Comparison of ENCODE assay signal across 21 cellular contexts in genomic region chr10:10782603-10783002, GRCh38.
DNase-seq lines count a peak whose midpoint lies in the region; ATAC-seq and TF ChIP-seq lines count a peak whose summit lies in the region.
"Had no signal": no experiment of that assay in that cellular context is flagged by ENCODE, and none has a peak within 500 bp of the region (broad histone marks: within the 10 kb centered on the region; RNA-seq: fewer than 3 reads in every experiment).

No MANE protein-coding gene starts in this region.

- no peak overlapping the region for H3K4me2 ChIP-seq in osteoblast (ENCODE audit: insufficient read depth, low read length)
- H3K4me2 ChIP-seq: BLaER1 had no signal

- H3K4me3 ChIP-seq in astrocyte of the spinal cord (ENCODE audit: low read depth, low read length) (no peak overlapping the region), osteoblast (ENCODE audit: insufficient read depth, low read length) (no peak overlapping the region)
- H3K4me3 ChIP-seq: BLaER1, breast epithelium, prostate gland, uterus had no signal

- H3K4me3 Mint-ChIP-seq in natural killer cell = no peak overlapping the region
- H3K4me3 Mint-ChIP-seq: activated CD4-positive, alpha-beta T cell treated with anti-CD3 and anti-CD28 coated beads, Interleukin-2, amount 10 ng/mL, durations not matched to agents 24 days and 14 days; activated naive CD8-positive, alpha-beta T cell treated with anti-CD3 and anti-CD28 coated beads for 36 hours; immature natural killer cell; T-cell had no signal

- H3K79me2 ChIP-seq in osteoblast (ENCODE audit: insufficient read depth, low read length) = no peaks in the 10 kb centered on the region

- H3K4me1 Mint-ChIP-seq in natural killer cell = no peaks in the 10 kb centered on the region
- H3K4me1 Mint-ChIP-seq: activated CD4-positive, alpha-beta T cell treated with anti-CD3 and anti-CD28 coated beads, Interleukin-2, amount 10 ng/mL, durations not matched to agents 24 days and 14 days; activated naive CD8-positive, alpha-beta T cell treated with anti-CD3 and anti-CD28 coated beads for 36 hours; immature natural killer cell had no signal

- H3K9me3 Mint-ChIP-seq in natural killer cell = no peaks in the 10 kb centered on the region
- H3K9me3 Mint-ChIP-seq: activated naive CD8-positive, alpha-beta T cell treated with anti-CD3 and anti-CD28 coated beads for 36 hours; T-cell had no signal

- DNase-seq in ELR (ENCODE audit: low read depth) (peak; percentile 84), LoVo (ENCODE audit: low spot score) (peak; percentile 46), astrocyte of the spinal cord (ENCODE audit: low read depth, low spot score) (peak; percentile 81), osteoblast (ENCODE audit: insufficient read length, low spot score, missing footprints) (peak; percentile 39), DMS79 treated with DMSO at 0.1 percent for 48 hours (lab: John Stamatoyannopoulos, UW) (no peak), NCI-H82 treated with DMSO at 0.1 percent for 48 hours (lab: John Stamatoyannopoulos, UW; ENCODE audit: unreplicated experiment) (no peak), natural killer cell (no peak)
- DNase-seq in stimulated activated CD4-positive, alpha-beta T cell treated with anti-CD3 and anti-CD28 coated beads, Interleukin-4, amount 100 ng/mL, for 24 hours = no peak
- DNase-seq: activated CD4-positive, alpha-beta T cell treated with anti-CD3 and anti-CD28 coated beads, Interleukin-2, amount 10 ng/mL, durations not matched to agents 24 days and 14 days; activated naive CD8-positive, alpha-beta T cell treated with anti-CD3 and anti-CD28 coated beads for 36 hours; cortex of kidney; immature natural killer cell; NCI-H1092 treated with DMSO at 0.1 percent for 48 hours; NCI-H510A treated with DMSO at 0.1 percent for 48 hours; SHP77; stimulated activated CD4-positive, alpha-beta T cell treated with anti-CD3 and anti-CD28 coated beads, Interleukin-4, amount 100 ng/mL, for 4 hours; T-cell; uterus had no signal

- intact Hi-C loops in natural killer cell (cut with micrococcal nuclease) = no loop called here

- H3K36me3 Mint-ChIP-seq in natural killer cell = no peaks in the 10 kb centered on the region
- H3K36me3 Mint-ChIP-seq: activated naive CD8-positive, alpha-beta T cell treated with anti-CD3 and anti-CD28 coated beads for 36 hours; immature natural killer cell; T-cell had no signal

- no peaks in the 10 kb centered on the region for H4K20me1 ChIP-seq in osteoblast (ENCODE audit: insufficient read depth, low read length)
- H4K20me1 ChIP-seq: BLaER1 had no signal

- H3K4me1 ChIP-seq in osteoblast (ENCODE audit: insufficient read depth, low read length) = peaks cover 35% of the 10 kb centered on the region
- H3K4me1 ChIP-seq: breast epithelium, prostate gland, uterus had no signal

- in situ Hi-C loops in astrocyte of the spinal cord (cut with HindIII; ENCODE audit: low sequenced_read_pairs) = no loop called here

- no peak overlapping the region for H3K27ac ChIP-seq in osteoblast (ENCODE audit: low read depth, low read length)
- H3K27ac ChIP-seq: BLaER1, breast epithelium, prostate gland, uterus had no signal

- no peak overlapping the region for H3K27ac Mint-ChIP-seq in natural killer cell
- H3K27ac Mint-ChIP-seq: activated CD4-positive, alpha-beta T cell treated with anti-CD3 and anti-CD28 coated beads, Interleukin-2, amount 10 ng/mL, durations not matched to agents 24 days and 14 days; activated naive CD8-positive, alpha-beta T cell treated with anti-CD3 and anti-CD28 coated beads for 36 hours; immature natural killer cell; T-cell had no signal

- TF ChIP-seq CTCF in astrocyte of the spinal cord (IDR thresholded peaks at IDR 0.05; ENCODE audit: low read depth, low read length) (no peak), osteoblast (IDR thresholded peaks at IDR 0.05; ENCODE audit: extremely low read depth, low read depth, low read length) (no peak), natural killer cell (IDR thresholded peaks at IDR 0.05) (no peak)

- H3K9me3 ChIP-seq in osteoblast (ENCODE audit: low read depth, low read length) = no peaks in the 10 kb centered on the region
- H3K9me3 ChIP-seq: breast epithelium, prostate gland, uterus had no signal

- H3K27me3 ChIP-seq in osteoblast (ENCODE audit: insufficient read depth, low read length) = no peaks in the 10 kb centered on the region
- H3K27me3 ChIP-seq: BLaER1, breast epithelium, uterus had no signal

- H2AFZ ChIP-seq in osteoblast (ENCODE audit: low read length) = peak overlapping the region; percentile 8

- H3K36me3 ChIP-seq in osteoblast (ENCODE audit: insufficient read depth, low read length) = no peaks in the 10 kb centered on the region
- H3K36me3 ChIP-seq: BLaER1, breast epithelium, prostate gland, uterus had no signal

- peaks cover 14 to 18% of the 10 kb centered on the region in 2 donors for H3K27me3 Mint-ChIP-seq in natural killer cell (ENCODE audit: low read depth in 2 of 2)

- ATAC-seq in natural killer cell = no peak
- ATAC-seq: T-cell had no signal

Comparison
In these comparisons a context has a peak if more than half of its experiments do, and no peak if none do; other contexts are left out.
1. DNase-seq: peak in ELR (single experiment), LoVo (single experiment), astrocyte of the spinal cord (single experiment) and osteoblast (single experiment); none in DMS79 treated with DMSO at 0.1 percent for 48 hours (single experiment), NCI-H82 treated with DMSO at 0.1 percent for 48 hours (single experiment), natural killer cell (single experiment) and stimulated activated CD4-positive, alpha-beta T cell treated with anti-CD3 and anti-CD28 coated beads, Interleukin-4, amount 100 ng/mL, for 24 hours (single experiment).